In genomic region chr17:39118674-39119419, GRCh38 we compare ENCODE assay signal across 14 cellular contexts. TPM values are rescaled to one million over a fixed set of nuclear protein-coding genes. Genes with fewer than 3 reads are reported as not detected.
DNase-seq lines count a peak whose midpoint lies in the region; ATAC-seq, FAIRE-seq and TF ChIP-seq lines count a peak whose summit lies in the region.
"Had no signal": no experiment of that assay in that cellular context is flagged by ENCODE, and none has a peak within 500 bp of the region (broad histone marks: within the 10 kb centered on the region; RNA-seq: fewer than 3 reads in every experiment).

No MANE protein-coding gene starts in this region.

- H3K27me3 Mint-ChIP-seq in HFFc6 (ENCODE audit: insufficient read depth): 0 out of 2 replicates have a peak, but pooled peaks cover 3% of the 10 kb centered on the region

- peaks cover 19% of the 10 kb centered on the region for H3K4me1 Mint-ChIP-seq in HFFc6 (ENCODE audit: low read depth)

- FAIRE-seq in D721Med (lab: Jason Lieb, UNC): no peak

- no peak for TF ChIP-seq CTCF in dorsolateral prefrontal cortex (IDR thresholded peaks at IDR 0.05 in 54 of 56, conservative IDR thresholded peaks at IDR 0.05 in 2 of 56; ENCODE audit: low read depth in 1 of 56, partially characterized antibody in 56 of 56)
- TF ChIP-seq CTCF in D721Med (IDR thresholded peaks at IDR 0.05; ENCODE audit: insufficient read depth, missing control alignments): no peak
- TF ChIP-seq CTCF in HFFc6 (IDR thresholded peaks at IDR 0.05): no peak

- H3K27me3 ChIP-seq in dorsolateral prefrontal cortex: no peaks in the 10 kb centered on the region

- POLR2A ChIA-PET in HEK293T (lab: Yijun Ruan, JAX): no interaction called here

- H3K36me3 Mint-ChIP-seq in HFFc6 (ENCODE audit: low read depth): peaks cover 6% of the 10 kb centered on the region
- H3K36me3 Mint-ChIP-seq: immature natural killer cell had no signal

- H3K27ac ChIP-seq in dorsolateral prefrontal cortex: peak overlapping the region in 4 of 59 donors; percentile 17 to 65 (median 26)

- ATAC-seq in GM18499 (IDR thresholded peaks at IDR 0.05; ENCODE audit: insufficient read depth, unreplicated experiment) (peak; percentile 60), GM21737 (IDR thresholded peaks at IDR 0.05; ENCODE audit: unreplicated experiment) (peak; percentile 82)

- DNase-seq in MV-4-11 (lab: John Stamatoyannopoulos, UW): peak; percentile 99
- peak; percentile 82 for DNase-seq in medulla oblongata (ENCODE audit: extremely low spot score)
- no peak for DNase-seq in dorsolateral prefrontal cortex
- DNase-seq in D721Med (ENCODE audit: insufficient read length, low spot score): no peak
- DNase-seq in HEK293T (ENCODE audit: extremely low spot score): no peak
- DNase-seq in HFFc6: no peak
- DNase-seq: activated CD4-positive, alpha-beta T cell treated with anti-CD3 and anti-CD28 coated beads, Interleukin-2, amount 50 U/mL, for 48 hours; Calu3; immature natural killer cell; occipital lobe had no signal

- H3K4me3 ChIP-seq in dorsolateral prefrontal cortex: no peak overlapping the region

- no peaks in the 10 kb centered on the region for H3K9me3 Mint-ChIP-seq in HFFc6
- H3K9me3 Mint-ChIP-seq: immature natural killer cell had no signal

- H3K27ac Mint-ChIP-seq in HFFc6: no peak overlapping the region
- H3K27ac Mint-ChIP-seq: immature natural killer cell had no signal

- H3K4me3 Mint-ChIP-seq in HFFc6: no peak overlapping the region
- H3K4me3 Mint-ChIP-seq: immature natural killer cell had no signal

- intact Hi-C loops in dorsolateral prefrontal cortex (cut with DNase I): no loop called here

- CTCF ChIA-PET in HEK293T (lab: Yijun Ruan, JAX): interaction anchor here (0.6 to 0.9 kb wide), 3 partner anchors 136 to 460 kb away, joined by 3 to 5 read pairs (median 4); no protein-coding TSS in a partner anchor

TF ChIP-seq in HEK293T, 16 proteins besides CTCF, POLR2A, EP300 and RAD21:
- no peak for TF ChIP-seq FOXK2 (IDR thresholded peaks at IDR 0.05)
- TF ChIP-seq CTBP1 (IDR thresholded peaks at IDR 0.05; ENCODE audit: borderline replicate concordance): no peak
- TF ChIP-seq SP1 (IDR thresholded peaks at IDR 0.05): no peak
- no peak for TF ChIP-seq PKNOX1 (IDR thresholded peaks at IDR 0.05)
- no peak for TF ChIP-seq NFRKB (IDR thresholded peaks at IDR 0.05)
- TF ChIP-seq ARNT (IDR thresholded peaks at IDR 0.05): no peak
- TF ChIP-seq ELF4 (IDR thresholded peaks at IDR 0.05): no peak
- TF ChIP-seq LEF1 (IDR thresholded peaks at IDR 0.05; ENCODE audit: borderline replicate concordance): no peak
- no peak for TF ChIP-seq TARDBP (IDR thresholded peaks at IDR 0.05)
- no peak for TF ChIP-seq BHLHE40 (IDR thresholded peaks at IDR 0.05; ENCODE audit: borderline replicate concordance)
- no peak for TF ChIP-seq L3MBTL2 (conservative IDR thresholded peaks at IDR 0.05)
- TF ChIP-seq HDGF (IDR thresholded peaks at IDR 0.05; ENCODE audit: borderline replicate concordance): no peak
- TF ChIP-seq FOXA1 (IDR thresholded peaks at IDR 0.05): no peak
- no peak for TF ChIP-seq SUZ12 (IDR thresholded peaks at IDR 0.05)
- no peak for TF ChIP-seq ZNF384 (IDR thresholded peaks at IDR 0.05)

RNA-seq across cellular contexts. Expression of gene PLXDC1, which starts 32.6 kb away (rescaled TPM):
- 10 to 100 TPM; 16.5 to 57.0 (median 33.4) TPM for total RNA-seq in dorsolateral prefrontal cortex
- 1 to 10 TPM in 2 of 6 experiments, under 1 TPM in 4; 0.20 to 2.2 (median 0.69) TPM for total RNA-seq in HFFc6 (2021; fragmentation: NEBNext Ultra II Directional; extraction: Animal tissue kit (Norgen Biotek cat#: 25700))

RNA-seq across cellular contexts. Expression of gene ARL5C, which starts 47.1 kb away (rescaled TPM):
- 1 to 10 TPM in 37 of 120 experiments, under 1 TPM in 58, not detected in 25; 0.18 to 2.6 (median 0.79) TPM for total RNA-seq in dorsolateral prefrontal cortex
- total RNA-seq in HFFc6 (2021; fragmentation: NEBNext Ultra II Directional; extraction: Animal tissue kit (Norgen Biotek cat#: 25700)): not detected
- total RNA-seq: Calu3, HT1080, occipital lobe, SK-MEL-5 had no signal

Comparison
In these comparisons a context has a peak if more than half of its experiments do, and no peak if none do; other contexts are left out.
1. DNase-seq: peak in MV-4-11 (single experiment) and medulla oblongata (single experiment); none in dorsolateral prefrontal cortex (0 of 10), D721Med (single experiment), HEK293T (single experiment) and HFFc6 (single experiment).
2. RNA of gene PLXDC1, which starts 32.6 kb away (total RNA-seq): 16.5 to 57.0 TPM in dorsolateral prefrontal cortex; 0.20 to 2.2 TPM in HFFc6; every median in the first group is over 4 times any median in the second.